In genomic region chr9:7103382-7104170, GRCh38 we compare ENCODE assay signal across 18 cellular contexts.
A peak's percentile ranks its signal among the peaks of the same experiment; 100 is the strongest.
DNase-seq lines count a peak whose midpoint lies in the region; ATAC-seq and TF ChIP-seq lines count a peak whose summit lies in the region.
"Had no signal": no experiment of that assay in that cellular context is flagged by ENCODE, and none has a peak within 500 bp of the region (broad histone marks: within the 10 kb centered on the region; RNA-seq: fewer than 3 reads in every experiment).

No MANE protein-coding gene starts in this region.

- POLR2A ChIA-PET in MCF 10A (lab: Yijun Ruan, JAX): interaction anchor here (1.2 kb wide), 1 partner anchor 14 kb away, joined by 3 read pairs; no protein-coding TSS in a partner anchor

- H3K27me3 Mint-ChIP-seq in MCF 10A (ENCODE audit: insufficient read depth, unreplicated experiment): no peaks in the 10 kb centered on the region
- no peaks in the 10 kb centered on the region for H3K27me3 Mint-ChIP-seq in osteocyte (ENCODE audit: unreplicated experiment)
- H3K27me3 Mint-ChIP-seq: activated B cell treated with CpG ODN at 0.5 μM for 24 hours; activated CD8-positive, alpha-beta memory T cell treated with anti-CD3 and anti-CD28 coated beads, Interleukin-2, amount 10 ng/mL, durations not matched to agents 7 days and 5 days; CD4-positive, alpha-beta memory T cell; stimulated activated memory B cell treated with anti-CD40 and anti-IgM and Interleukin-4, amounts not matched to agents 10 μg/mL and 1 μg/mL and 100 μg/mL, for 72 hours; T-cell had no signal

- no peaks in the 10 kb centered on the region for H3K36me3 ChIP-seq in breast epithelium

- TF ChIP-seq CTCF in MCF 10A (IDR thresholded peaks at IDR 0.05; ENCODE audit: unreplicated experiment): no peak
- TF ChIP-seq CTCF in breast epithelium (IDR thresholded peaks at IDR 0.05): no peak
- no peak for TF ChIP-seq CTCF in astrocyte of the spinal cord (IDR thresholded peaks at IDR 0.05; ENCODE audit: low read depth, low read length)
- TF ChIP-seq CTCF in osteocyte (IDR thresholded peaks at IDR 0.05): no peak

- DNase-seq in MCF 10A (ENCODE audit: unreplicated experiment) (peak; percentile 47), breast epithelium (ENCODE audit: low spot score in 2 of 2) (no peak), astrocyte of the spinal cord (ENCODE audit: low read depth, low spot score) (peak; percentile 44), glomerular visceral epithelial cell (ENCODE audit: extremely low spot score) (peak; percentile 18), NCI-H1436 (lab: John Stamatoyannopoulos, UW) (no peak), osteocyte (ENCODE audit: extremely low spot score, unreplicated experiment) (no peak)
- no peak for DNase-seq in activated CD4-positive, alpha-beta T cell treated with anti-CD3 and anti-CD28 coated beads for 48 hours
- DNase-seq: activated B cell treated with CpG ODN at 0.5 μM for 24 hours; activated CD8-positive, alpha-beta memory T cell treated with anti-CD3 and anti-CD28 coated beads, Interleukin-2, amount 10 ng/mL, durations not matched to agents 7 days and 5 days; activated gamma-delta T cell; CD4-positive, alpha-beta memory T cell; lower lobe of right lung; NCI-H1417; NCI-H446 treated with DMSO at 0.1 percent for 48 hours; T-cell had no signal

- ATAC-seq in GM19328 (IDR thresholded peaks at IDR 0.05; ENCODE audit: unreplicated experiment): no peak
- ATAC-seq: activated CD8-positive, alpha-beta memory T cell treated with anti-CD3 and anti-CD28 coated beads, Interleukin-2, amount 10 ng/mL, durations not matched to agents 7 days and 5 days; lower lobe of right lung; Panc1; stimulated activated memory B cell treated with anti-CD40 and anti-IgM and Interleukin-4, amounts not matched to agents 10 μg/mL and 1 μg/mL and 100 μg/mL, for 72 hours; T-cell had no signal

- no TSS peak for BruUV-seq in MCF 10A (replicated peaks; lab: Mats Ljungman, UMichigan)

- peaks cover 15% of the 10 kb centered on the region for H3K9me3 Mint-ChIP-seq in MCF 10A (ENCODE audit: unreplicated experiment)
- no peaks in the 10 kb centered on the region for H3K9me3 Mint-ChIP-seq in osteocyte (ENCODE audit: unreplicated experiment)

- CTCF ChIA-PET in MCF 10A (lab: Yijun Ruan, JAX): interaction anchor here (0.6 to 0.7 kb wide), 3 partner anchors 33 to 228 kb away, joined by 3 read pairs; no protein-coding TSS in a partner anchor

- H3K27ac ChIP-seq in breast epithelium: no peak overlapping the region
- H3K27ac ChIP-seq: lower lobe of right lung had no signal

- no peak overlapping the region for H3K27ac Mint-ChIP-seq in MCF 10A (ENCODE audit: low read depth, unreplicated experiment)
- H3K27ac Mint-ChIP-seq in osteocyte (ENCODE audit: unreplicated experiment): no peak overlapping the region
- H3K27ac Mint-ChIP-seq: activated B cell treated with CpG ODN at 0.5 μM for 24 hours; activated CD8-positive, alpha-beta memory T cell treated with anti-CD3 and anti-CD28 coated beads, Interleukin-2, amount 10 ng/mL, durations not matched to agents 7 days and 5 days; stimulated activated memory B cell treated with anti-CD40 and anti-IgM and Interleukin-4, amounts not matched to agents 10 μg/mL and 1 μg/mL and 100 μg/mL, for 72 hours had no signal

- peaks cover 0 to 3% of the 10 kb centered on the region in 2 donors for H3K9me3 ChIP-seq in breast epithelium
- H3K9me3 ChIP-seq: lower lobe of right lung had no signal

- H3K4me3 ChIP-seq in breast epithelium: no peak overlapping the region
- H3K4me3 ChIP-seq in astrocyte of the spinal cord (ENCODE audit: low read depth, low read length): no peak overlapping the region
- H3K4me3 ChIP-seq: lower lobe of right lung had no signal

- H3K4me3 Mint-ChIP-seq in MCF 10A (ENCODE audit: unreplicated experiment) (no peak overlapping the region), osteocyte (ENCODE audit: unreplicated experiment) (no peak overlapping the region)
- H3K4me3 Mint-ChIP-seq: activated B cell treated with CpG ODN at 0.5 μM for 24 hours; activated CD8-positive, alpha-beta memory T cell treated with anti-CD3 and anti-CD28 coated beads, Interleukin-2, amount 10 ng/mL, durations not matched to agents 7 days and 5 days; CD4-positive, alpha-beta memory T cell; stimulated activated memory B cell treated with anti-CD40 and anti-IgM and Interleukin-4, amounts not matched to agents 10 μg/mL and 1 μg/mL and 100 μg/mL, for 72 hours; T-cell had no signal

- H3K27me3 ChIP-seq in breast epithelium: no peaks in the 10 kb centered on the region

- in situ Hi-C loops in astrocyte of the spinal cord (cut with HindIII; ENCODE audit: low sequenced_read_pairs): no loop called here

- H3K4me1 ChIP-seq in breast epithelium: no peaks in the 10 kb centered on the region
- H3K4me1 ChIP-seq: lower lobe of right lung had no signal

- H3K36me3 Mint-ChIP-seq in MCF 10A (ENCODE audit: insufficient read depth, unreplicated experiment) (peaks cover 25% of the 10 kb centered on the region), osteocyte (ENCODE audit: unreplicated experiment) (peaks cover 13% of the 10 kb centered on the region)

- H3K4me1 Mint-ChIP-seq in MCF 10A (ENCODE audit: insufficient read depth, unreplicated experiment) (peaks cover 3% of the 10 kb centered on the region), osteocyte (ENCODE audit: unreplicated experiment) (no peaks in the 10 kb centered on the region)
- H3K4me1 Mint-ChIP-seq: activated B cell treated with CpG ODN at 0.5 μM for 24 hours; activated CD8-positive, alpha-beta memory T cell treated with anti-CD3 and anti-CD28 coated beads, Interleukin-2, amount 10 ng/mL, durations not matched to agents 7 days and 5 days; stimulated activated memory B cell treated with anti-CD40 and anti-IgM and Interleukin-4, amounts not matched to agents 10 μg/mL and 1 μg/mL and 100 μg/mL, for 72 hours had no signal

- no peak for TF ChIP-seq POLR2A in breast epithelium (IDR thresholded peaks at IDR 0.05)

- intact Hi-C loops in MCF 10A (cut with micrococcal nuclease): no loop called here
- intact Hi-C loops in breast epithelium (cut with DNase I; ENCODE audit: low total_unique reads): no loop called here

Comparison
In these comparisons a context has a peak if more than half of its experiments do, and no peak if none do; other contexts are left out.
1. DNase-seq: peak in MCF 10A (single experiment), astrocyte of the spinal cord (single experiment) and glomerular visceral epithelial cell (single experiment); none in breast epithelium (0 of 2), NCI-H1436 (single experiment), osteocyte (single experiment) and activated CD4-positive, alpha-beta T cell treated with anti-CD3 and anti-CD28 coated beads for 48 hours (single experiment).